Comparison of ENCODE assay signal across 12 cellular contexts in genomic region chr18:24231773-24232735, GRCh38.
A peak's percentile ranks its signal among the peaks of the same experiment; 100 is the strongest.
DNase-seq lines count a peak whose midpoint lies in the region; ATAC-seq, FAIRE-seq and TF ChIP-seq lines count a peak whose summit lies in the region.
"Had no signal": no experiment of that assay in that cellular context is flagged by ENCODE, and none has a peak within 500 bp of the region (broad histone marks: within the 10 kb centered on the region; RNA-seq: fewer than 3 reads in every experiment).

No MANE protein-coding gene starts in this region.

- H3K79me2 ChIP-seq in hepatocyte = no peaks in the 10 kb centered on the region
- no peaks in the 10 kb centered on the region for H3K79me2 ChIP-seq in Karpas-422 (ENCODE audit: low read length)

- TF ChIP-seq CTCF in bronchial epithelial cell (IDR thresholded peaks at IDR 0.05; ENCODE audit: insufficient read depth, low read length, severe bottlenecking) = no peak
- no peak for TF ChIP-seq CTCF in hepatocyte (IDR thresholded peaks at IDR 0.05; ENCODE audit: poor library complexity)
- TF ChIP-seq CTCF in BE2C (IDR thresholded peaks at IDR 0.05; ENCODE audit: low read depth, low read length) = no peak

- H3K36me3 ChIP-seq in bronchial epithelial cell (ENCODE audit: control insufficient read depth, insufficient read depth, low read length) = no peaks in the 10 kb centered on the region
- no peaks in the 10 kb centered on the region for H3K36me3 ChIP-seq in hepatocyte (replicated peaks; ENCODE audit: insufficient read depth, low read depth)
- H3K36me3 ChIP-seq in skeletal muscle tissue (ENCODE audit: control insufficient read depth in 3 of 3, insufficient read depth in 3 of 3, low read length in 3 of 3) = peaks cover 0 to 12% (median 5%) of the 10 kb centered on the region in 3 donors
- H3K36me3 ChIP-seq in BE2C = no peaks in the 10 kb centered on the region
- no peaks in the 10 kb centered on the region for H3K36me3 ChIP-seq in Karpas-422 (ENCODE audit: insufficient read depth, low read length)

- DNase-seq in HCEC 1CT (peak; percentile 60), bronchial epithelial cell (ENCODE audit: low read depth) (peak; percentile 40), hepatocyte (ENCODE audit: low spot score) (peak; percentile 11), SW 1271 (lab: John Stamatoyannopoulos, UW) (no peak), BE2C (no peak), Karpas-422 (no peak)
- DNase-seq: Caco-2, NCI-H82, T1000 had no signal

- H3K27me3 ChIP-seq in bronchial epithelial cell (ENCODE audit: control insufficient read depth, insufficient read depth, low read length) (no peaks in the 10 kb centered on the region), hepatocyte (no peaks in the 10 kb centered on the region), skeletal muscle tissue (ENCODE audit: control insufficient read depth in 3 of 3, insufficient read depth in 3 of 3, low read length in 3 of 3) (no peaks in the 10 kb centered on the region), BE2C (no peaks in the 10 kb centered on the region), Karpas-422 (ENCODE audit: low read length) (no peaks in the 10 kb centered on the region)

- no peaks in the 10 kb centered on the region for H3K9me3 ChIP-seq in hepatocyte (ENCODE audit: low read depth)
- H3K9me3 ChIP-seq in skeletal muscle tissue (ENCODE audit: control insufficient read depth in 3 of 3, low read length in 3 of 3) = no peaks in the 10 kb centered on the region
- no peaks in the 10 kb centered on the region for H3K9me3 ChIP-seq in BE2C
- no peaks in the 10 kb centered on the region for H3K9me3 ChIP-seq in Karpas-422 (ENCODE audit: low read length)
- H3K9me3 ChIP-seq: Caco-2 had no signal

- no peak overlapping the region for H3K9ac ChIP-seq in skeletal muscle tissue (ENCODE audit: low read depth in 1 of 3, low read length in 3 of 3)
- no peak overlapping the region for H3K9ac ChIP-seq in Karpas-422 (ENCODE audit: low read length)

- H3K4me2 ChIP-seq in hepatocyte (peak overlapping the region; percentile 48), Karpas-422 (ENCODE audit: low read depth, low read length, poor library complexity, severe bottlenecking) (no peak overlapping the region)

- no peak for ATAC-seq in GM21381 (IDR thresholded peaks at IDR 0.05; ENCODE audit: unreplicated experiment)

- H2AFZ ChIP-seq in hepatocyte (no peak overlapping the region), Karpas-422 (ENCODE audit: low read length) (no peak overlapping the region)

- peak overlapping the region; percentile 51 for H3K27ac ChIP-seq in hepatocyte
- peak overlapping the region; percentile 43 for H3K27ac ChIP-seq in skeletal muscle tissue (ENCODE audit: low read depth, low read length)
- no peak overlapping the region for H3K27ac ChIP-seq in Karpas-422 (ENCODE audit: low read length)

- H3K9me2 ChIP-seq in hepatocyte (replicated peaks; ENCODE audit: insufficient read depth) (no peaks in the 10 kb centered on the region), Karpas-422 (replicated peaks; ENCODE audit: insufficient read depth, low read length) (no peaks in the 10 kb centered on the region)

- H3K4me1 ChIP-seq in hepatocyte (ENCODE audit: insufficient read depth) (peaks cover 43% of the 10 kb centered on the region), skeletal muscle tissue (ENCODE audit: control insufficient read depth in 3 of 3, insufficient read depth in 3 of 3, low read length in 3 of 3) (peaks cover 6 to 21% (median 17%) of the 10 kb centered on the region in 3 donors), BE2C (no peaks in the 10 kb centered on the region), Karpas-422 (ENCODE audit: low read length) (no peaks in the 10 kb centered on the region)
- H3K4me1 ChIP-seq: Caco-2 had no signal

- H3K4me3 ChIP-seq in bronchial epithelial cell (ENCODE audit: low read depth, low read length) (no peak overlapping the region), hepatocyte (no peak overlapping the region), skeletal muscle tissue (ENCODE audit: low read length in 3 of 3) (peak overlapping the region in 1 of 3 donors; percentile 6), BE2C (ENCODE audit: low read depth, low read length) (no peak overlapping the region), Karpas-422 (ENCODE audit: low read length) (no peak overlapping the region)

- 44% methylated on average over 8 of the region's 8 CpGs for WGBS in hepatocyte (ENCODE audit: low lambda C conversion rate, missing lambda C conversion rate)

- H4K20me1 ChIP-seq in hepatocyte (ENCODE audit: insufficient read depth, poor library complexity, severe bottlenecking) (no peaks in the 10 kb centered on the region), Karpas-422 (ENCODE audit: insufficient read depth, low read depth, low read length) (no peaks in the 10 kb centered on the region)

- FAIRE-seq in bronchial epithelial cell (lab: Jason Lieb, UNC) = no peak
- FAIRE-seq: GM12892 had no signal

Comparison
In these comparisons a context has a peak if more than half of its experiments do, and no peak if none do; other contexts are left out.
1. DNase-seq: peak in HCEC 1CT (single experiment), bronchial epithelial cell (single experiment) and hepatocyte (single experiment); none in SW 1271 (0 of 2), BE2C (single experiment) and Karpas-422 (single experiment).